Comparison of ENCODE assay signal across 23 cellular contexts in genomic region chr5:59332236-59332973, GRCh38.
DNase-seq lines count a peak whose midpoint lies in the region; ATAC-seq, FAIRE-seq and TF ChIP-seq lines count a peak whose summit lies in the region.
"Had no signal": no experiment of that assay in that cellular context is flagged by ENCODE, and none has a peak within 500 bp of the region (broad histone marks: within the 10 kb centered on the region; RNA-seq: fewer than 3 reads in every experiment).

No MANE protein-coding gene starts in this region.

- 81 to 83% methylated on average over 2 of the region's 2 CpGs for WGBS in heart right ventricle, 2 donors
- WGBS in small intestine, 3 donors, result 75 to 90% (median 86%) methylated on average over 2 of the region's 2 CpGs

- H3K27me3 ChIP-seq in heart right ventricle (no peaks in the 10 kb centered on the region), small intestine (ENCODE audit: control insufficient read depth in 2 of 2, insufficient read depth in 2 of 2, low read length in 2 of 2) (no peaks in the 10 kb centered on the region)

- intact Hi-C loops in Right ventricle myocardium inferior (cut with DNase I) (no loop called here), cardiac septum (cut with DNase I) (no loop called here), heart right ventricle (cut with DNase I) (no loop called here), left ventricle myocardium superior (cut with micrococcal nuclease) (no loop called here)

- H3K36me3 ChIP-seq in heart right ventricle, result no peaks in the 10 kb centered on the region
- no peaks in the 10 kb centered on the region for H3K36me3 ChIP-seq in small intestine (ENCODE audit: control insufficient read depth in 2 of 2, insufficient read depth in 2 of 2, low read length in 2 of 2)

- H3K4me1 ChIP-seq in heart right ventricle (peaks cover 0 to 57% (median 24%) of the 10 kb centered on the region in 9 donors), small intestine (ENCODE audit: control insufficient read depth in 2 of 2, insufficient read depth in 1 of 2, low read depth in 1 of 2, low read length in 1 of 2) (no peaks in the 10 kb centered on the region)
- H3K4me1 ChIP-seq: Caco-2 had no signal

- no peaks in the 10 kb centered on the region for H3K36me3 Mint-ChIP-seq in neural crest cell (ENCODE audit: low read depth)

- no peaks in the 10 kb centered on the region for H3K27me3 Mint-ChIP-seq in neural crest cell (ENCODE audit: low read depth)

- H3K4me1 Mint-ChIP-seq in neural crest cell, result peaks cover 48% of the 10 kb centered on the region

- peaks cover 2% of the 10 kb centered on the region for H3K9me3 Mint-ChIP-seq in neural crest cell
- H3K9me3 Mint-ChIP-seq: CD4-positive, alpha-beta T cell; HFFc6 had no signal

- no peak overlapping the region for H3K4me3 Mint-ChIP-seq in neural crest cell
- H3K4me3 Mint-ChIP-seq: CD4-positive, alpha-beta T cell; HFFc6 had no signal

- H3K4me3 ChIP-seq in heart right ventricle, result no peak overlapping the region
- no peak overlapping the region for H3K4me3 ChIP-seq in small intestine (ENCODE audit: low read depth in 1 of 2, low read length in 2 of 2)

- DNase-seq in Right ventricle myocardium inferior (ENCODE audit: missing footprints) (no peak), cardiac septum (ENCODE audit: low spot score) (no peak), heart right ventricle (no peak), left ventricle myocardium superior (no peak), neural crest cell (ENCODE audit: low read depth, low spot score) (no peak), small intestine (no peak), T-helper 2 cell (no peak), MV-4-11 (lab: John Stamatoyannopoulos, UW) (no peak)
- DNase-seq: AML-193; Caco-2; CD4-positive, alpha-beta T cell; GOT3; H7; HFFc6; IMR-90 had no signal

- FAIRE-seq in small intestine (lab: Jason Lieb, UNC), result no peak
- FAIRE-seq: A204.1, D721Med, G401.6, GM12891, GM19239, HTR-8/SVneo had no signal

- H3K9me3 ChIP-seq in heart right ventricle (no peaks in the 10 kb centered on the region), small intestine (ENCODE audit: control insufficient read depth, low read depth) (no peaks in the 10 kb centered on the region)
- H3K9me3 ChIP-seq: Caco-2 had no signal

- TF ChIP-seq CTCF in heart right ventricle (IDR thresholded peaks at IDR 0.05), result no peak
- TF ChIP-seq CTCF in neural crest cell (conservative IDR thresholded peaks at IDR 0.05), result no peak

- peak overlapping the region; percentile 24 for H3K27ac Mint-ChIP-seq in neural crest cell (ENCODE audit: unreplicated experiment)
- H3K27ac Mint-ChIP-seq: CD4-positive, alpha-beta T cell; HFFc6 had no signal

- peak overlapping the region in 3 of 10 donors; percentile 2 to 64 (median 2) for H3K27ac ChIP-seq in heart right ventricle
- no peak overlapping the region for H3K27ac ChIP-seq in small intestine (ENCODE audit: low read depth in 1 of 2, low read length in 1 of 2)
- H3K27ac ChIP-seq: C4-2B had no signal

- ATAC-seq in Right ventricle myocardium inferior (peak; percentile 77), heart right ventricle (peak in 5 of 8 donors; percentile 22 to 65 (median 39)), left ventricle myocardium superior (peak; percentile 74)
- ATAC-seq: HCT116 had no signal
